8 cellular contexts compared by ENCODE assay signal in the genomic region with DNA sequence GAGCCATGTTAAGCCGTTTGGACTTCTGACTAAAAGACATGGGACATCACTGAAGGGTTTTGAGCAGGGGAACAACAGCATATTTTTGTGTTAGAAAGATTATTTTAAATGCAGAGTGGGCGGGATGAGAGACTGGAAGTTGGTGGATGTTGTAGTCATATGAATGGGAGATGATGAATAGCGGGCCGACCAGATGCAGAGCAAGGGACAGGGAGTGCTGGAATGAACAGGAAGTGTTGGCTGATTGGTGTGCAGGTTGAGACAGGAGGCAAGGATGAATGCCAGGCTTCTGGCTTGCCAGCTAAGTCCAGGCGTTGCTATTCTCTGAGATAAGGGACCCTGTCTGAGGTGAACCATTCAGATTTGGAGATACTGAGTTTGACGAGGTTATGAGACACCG. TPM values are rescaled to one million over a fixed set of nuclear protein-coding genes. Genes with fewer than 3 reads are reported as not detected.
"Had no signal": no experiment of that assay in that cellular context is flagged by ENCODE, and none has a peak within 500 bp of the region (broad histone marks: within the 10 kb centered on the region; RNA-seq: fewer than 3 reads in every experiment).

No MANE protein-coding gene starts in this region.

- H2AFZ ChIP-seq: GM23248 had no signal

- H3K4me3 ChIP-seq: GM23248 had no signal

- H3K27ac ChIP-seq: GM23248, HL-60 had no signal

- H3K9ac ChIP-seq: GM23248 had no signal

- ATAC-seq: HepG2 had no signal

- H3K27ac Mint-ChIP-seq: H9 had no signal

- H3K4me3 Mint-ChIP-seq: H9, IgD-negative memory B cell had no signal

- H3K36me3 Mint-ChIP-seq: IgD-negative memory B cell had no signal

- DNase-seq: GM23248, GOT3, H9, HCEC 1CT had no signal

RNA-seq across cellular contexts. Expression of a gene that starts 38.0 kb away (rescaled TPM):
- total RNA-seq: GM23248, HepG2, HT1080 had no signal
- polyA plus RNA-seq: GM23248, HepG2, IgD-negative memory B cell had no signal
